ENCODE assay signal across 8 cellular contexts in genomic region chr15:92391640-92392039, GRCh38. TPM values are rescaled to one million over a fixed set of nuclear protein-coding genes. Genes with fewer than 3 reads are reported as not detected.
A peak's percentile ranks its signal among the peaks of the same experiment; 100 is the strongest.
DNase-seq lines count a peak whose midpoint lies in the region; ATAC-seq and TF ChIP-seq lines count a peak whose summit lies in the region.

No MANE protein-coding gene starts in this region.

- no peaks in the 10 kb centered on the region for H3K9me3 ChIP-seq in upper lobe of right lung

- DNase-seq in ACHN (peak; percentile 15), NCI-H2171 (lab: John Stamatoyannopoulos, UW) (peak; percentile 7), NCI-H2081 treated with DMSO at 0.1 percent for 48 hours (lab: John Stamatoyannopoulos, UW) (no peak), upper lobe of right lung (no peak)
- peak; percentile 11 for DNase-seq in stimulated activated naive CD8-positive, alpha-beta T cell treated with anti-CD3 and anti-CD28 coated beads, Interleukin-15, Interleukin-2, amounts not matched to agents 100 U/mL and 50 U/mL, for 24 hours

- no peak overlapping the region for H3K27ac ChIP-seq in upper lobe of right lung

- ATAC-seq in esophagus mucosa = peak; percentile 64
- no peak for ATAC-seq in stimulated activated naive CD8-positive, alpha-beta T cell treated with anti-CD3 and anti-CD28 coated beads, Interleukin-15, Interleukin-2, amounts not matched to agents 100 U/mL and 50 U/mL, for 24 hours
- no peak for ATAC-seq in GM21381 (IDR thresholded peaks at IDR 0.05; ENCODE audit: unreplicated experiment)
- ATAC-seq in upper lobe of right lung = no peak

- no peaks in the 10 kb centered on the region for H3K36me3 ChIP-seq in upper lobe of right lung

- H3K27me3 ChIP-seq in upper lobe of right lung = peaks cover 76% of the 10 kb centered on the region

- intact Hi-C loops in upper lobe of right lung (cut with DNase I) = no loop called here

- TF ChIP-seq CTCF in GM12874 (IDR thresholded peaks at IDR 0.05; ENCODE audit: insufficient read depth, low read depth, low read length) (peak; percentile 46), upper lobe of right lung (IDR thresholded peaks at IDR 0.05) (no peak)

- H3K4me3 ChIP-seq in upper lobe of right lung = no peak overlapping the region

- no peaks in the 10 kb centered on the region for H3K4me1 ChIP-seq in upper lobe of right lung

- in situ Hi-C loops in ACHN (cut with HindIII; ENCODE audit: low pct_ligation_motif_present, low pct_unique_long_range_greater_than_20kb, low sequenced_read_pairs) = no loop called here

RNA-seq across cellular contexts. Expression of gene ST8SIA2, which starts 2.0 kb away (rescaled TPM):
- total RNA-seq in esophagus mucosa (0.16 TPM), upper lobe of right lung (not detected)

Comparison
In these comparisons a context has a peak if more than half of its experiments do, and no peak if none do; other contexts are left out.
1. DNase-seq: peak in ACHN (single experiment), NCI-H2171 (single experiment) and stimulated activated naive CD8-positive, alpha-beta T cell treated with anti-CD3 and anti-CD28 coated beads, Interleukin-15, Interleukin-2, amounts not matched to agents 100 U/mL and 50 U/mL, for 24 hours (single experiment); none in NCI-H2081 treated with DMSO at 0.1 percent for 48 hours (single experiment) and upper lobe of right lung (single experiment).